In genomic region chr6:97822632-97823031, GRCh38 we compare ENCODE assay signal across 31 cellular contexts.
"Had no signal": no experiment of that assay in that cellular context is flagged by ENCODE, and none has a peak within 500 bp of the region (broad histone marks: within the 10 kb centered on the region; RNA-seq: fewer than 3 reads in every experiment).

No MANE protein-coding gene starts in this region.

- DNase-seq: immature natural killer cell; kidney; left colon; left lung; midbrain; mucosa of descending colon; naive thymus-derived CD4-positive, alpha-beta T cell; nucleus accumbens; pancreas; posterior cingulate gyrus; retina; right cardiac atrium; stimulated activated CD4-positive, alpha-beta T cell treated with anti-CD3 and anti-CD28 coated beads, Interleukin-12 subunit alpha, Interleukin-12 subunit beta, amount 100 ng/mL, for 4 hours; stimulated activated CD4-positive, alpha-beta T cell treated with anti-CD3 and anti-CD28 coated beads, Interleukin-15, amount 100 ng/mL, for 24 hours; stimulated activated CD4-positive, alpha-beta T cell treated with anti-CD3 and anti-CD28 coated beads, Interleukin-2, amount 100 ng/mL, for 24 hours; stimulated activated CD4-positive, alpha-beta T cell treated with anti-CD3 and anti-CD28 coated beads, Interleukin-4, amount 100 ng/mL, for 1 hour; stimulated activated naive B cell treated with anti-CD40 and anti-IgM and Interleukin-4, amounts not matched to agents 10 μg/mL and 1 μg/mL and 100 μg/mL, for 72 hours; stimulated activated naive CD8-positive, alpha-beta T cell treated with anti-CD3 and anti-CD28 coated beads, Interleukin-15, Interleukin-2, amounts not matched to agents 100 U/mL and 50 U/mL, for 24 hours; stomach; testis; thyroid gland; transverse colon; upper lobe of right lung had no signal

- H3K79me2 ChIP-seq: hepatocyte had no signal

- H3K4me3 ChIP-seq: hepatocyte, left lung, mucosa of descending colon, pancreas, prostate gland, skin epidermis, stomach, testis, thyroid gland, transverse colon, upper lobe of right lung had no signal

- H3K9me3 ChIP-seq: left lung, mucosa of descending colon, pancreas, prostate gland, stomach, testis, thyroid gland, transverse colon, upper lobe of right lung had no signal

- H3K36me3 ChIP-seq: left lung, pancreas, prostate gland, stomach, thyroid gland, transverse colon, upper lobe of right lung had no signal

- H3K36me3 Mint-ChIP-seq: immature natural killer cell; memory B cell; naive thymus-derived CD4-positive, alpha-beta T cell; natural killer cell treated with Interleukin-12 subunit alpha and Interleukin-12 subunit beta and Interleukin-15 and Interleukin-18, amount 100 ng/mL, for 72 hours; stimulated activated naive B cell treated with anti-CD40 and anti-IgM and Interleukin-4, amounts not matched to agents 10 μg/mL and 1 μg/mL and 100 μg/mL, for 72 hours had no signal

- H3K4me2 ChIP-seq: hepatocyte had no signal

- H2AFZ ChIP-seq: hepatocyte had no signal

- H3K27me3 Mint-ChIP-seq: natural killer cell treated with Interleukin-12 subunit alpha and Interleukin-12 subunit beta and Interleukin-15 and Interleukin-18, amount 100 ng/mL, for 72 hours; stimulated activated naive B cell treated with anti-CD40 and anti-IgM and Interleukin-4, amounts not matched to agents 10 μg/mL and 1 μg/mL and 100 μg/mL, for 72 hours had no signal

- H3K27ac ChIP-seq: hepatocyte, left lung, pancreas, prostate gland, skin epidermis, stomach, testis, thyroid gland, transverse colon, upper lobe of right lung had no signal

- H3K4me1 Mint-ChIP-seq: immature natural killer cell; memory B cell; naive thymus-derived CD4-positive, alpha-beta T cell; stimulated activated naive B cell treated with anti-CD40 and anti-IgM and Interleukin-4, amounts not matched to agents 10 μg/mL and 1 μg/mL and 100 μg/mL, for 72 hours had no signal

- H3K4me3 Mint-ChIP-seq: immature natural killer cell; memory B cell; naive thymus-derived CD4-positive, alpha-beta T cell; natural killer cell treated with Interleukin-12 subunit alpha and Interleukin-12 subunit beta and Interleukin-15 and Interleukin-18, amount 100 ng/mL, for 72 hours; stimulated activated naive B cell treated with anti-CD40 and anti-IgM and Interleukin-4, amounts not matched to agents 10 μg/mL and 1 μg/mL and 100 μg/mL, for 72 hours had no signal

- H3K27me3 ChIP-seq: hepatocyte, left lung, pancreas, stomach, testis, thyroid gland, transverse colon, upper lobe of right lung had no signal

- H3K9me3 Mint-ChIP-seq: stimulated activated naive B cell treated with anti-CD40 and anti-IgM and Interleukin-4, amounts not matched to agents 10 μg/mL and 1 μg/mL and 100 μg/mL, for 72 hours had no signal

- FAIRE-seq: islet of Langerhans, kidney, pancreas, urothelium cell line had no signal

- ATAC-seq: left colon; left lung; mucosa of descending colon; naive thymus-derived CD4-positive, alpha-beta T cell; natural killer cell treated with Interleukin-12 subunit alpha and Interleukin-12 subunit beta and Interleukin-15 and Interleukin-18, amount 100 ng/mL, for 72 hours; pancreas; right cardiac atrium; sciatic nerve; stimulated activated naive B cell treated with anti-CD40 and anti-IgM and Interleukin-4, amounts not matched to agents 10 μg/mL and 1 μg/mL and 100 μg/mL, for 72 hours; stimulated activated naive CD8-positive, alpha-beta T cell treated with anti-CD3 and anti-CD28 coated beads, Interleukin-15, Interleukin-2, amounts not matched to agents 100 U/mL and 50 U/mL, for 24 hours; upper lobe of right lung had no signal

- H3K27ac Mint-ChIP-seq: immature natural killer cell; memory B cell; natural killer cell treated with Interleukin-12 subunit alpha and Interleukin-12 subunit beta and Interleukin-15 and Interleukin-18, amount 100 ng/mL, for 72 hours; stimulated activated naive B cell treated with anti-CD40 and anti-IgM and Interleukin-4, amounts not matched to agents 10 μg/mL and 1 μg/mL and 100 μg/mL, for 72 hours had no signal

- H3K4me1 ChIP-seq: left lung, pancreas, prostate gland, stomach, testis, thyroid gland, transverse colon, upper lobe of right lung had no signal
